8 cellular contexts compared by ENCODE assay signal in genomic region chr2:240561325-240561971, GRCh38. TPM values are rescaled to one million over a fixed set of nuclear protein-coding genes. Genes with fewer than 3 reads are reported as not detected.
DNase-seq lines count a peak whose midpoint lies in the region; ATAC-seq and TF ChIP-seq lines count a peak whose summit lies in the region.

No MANE protein-coding gene starts in this region.

- TF ChIP-seq CTCF in GM12864 (IDR thresholded peaks at IDR 0.05; ENCODE audit: low read depth, low read length, missing control alignments), result no peak
- no peak for TF ChIP-seq CTCF in SU-DHL-6 (IDR thresholded peaks at IDR 0.05; ENCODE audit: insufficient read depth, low read length, poor library complexity, severe bottlenecking)
- TF ChIP-seq CTCF in neural crest cell (conservative IDR thresholded peaks at IDR 0.05), result peak; percentile 17
- TF ChIP-seq CTCF in GM10248 (IDR thresholded peaks at IDR 0.05; ENCODE audit: control extremely low read depth, extremely low read depth, low read depth, missing control alignments), result no peak

- peak overlapping the region; percentile 95 for H3K4me3 Mint-ChIP-seq in neural crest cell

- TF ChIP-seq POLR2A in erythroblast (IDR thresholded peaks at IDR 0.05; ENCODE audit: low read length), result no peak

- H4K20me1 ChIP-seq in SU-DHL-6 (ENCODE audit: low read depth, low read length), result no peaks in the 10 kb centered on the region

- peak; percentile 2 for ATAC-seq in HG02852 (IDR thresholded peaks at IDR 0.05; ENCODE audit: unreplicated experiment)
- no peak for ATAC-seq in HG03342 (IDR thresholded peaks at IDR 0.05; ENCODE audit: unreplicated experiment)
- no peak for ATAC-seq in activated CD4-positive, CD25-positive, alpha-beta regulatory T cell treated with anti-CD3 and anti-CD28 coated beads, Interleukin-2, amount 50 U/mL, for 24 hours

- H3K9me2 ChIP-seq in SU-DHL-6 (replicated peaks; ENCODE audit: insufficient read depth, low read length), result no peaks in the 10 kb centered on the region

- H3K36me3 ChIP-seq in SU-DHL-6 (ENCODE audit: low read length), result 0 out of 2 replicates have a peak, but pooled peaks cover 3% of the 10 kb centered on the region

- no peak for DNase-seq in GM12864 (ENCODE audit: low read depth)
- peak; percentile 40 to 68 for DNase-seq in erythroblast (lab: John Stamatoyannopoulos, UW)
- DNase-seq in neural crest cell (ENCODE audit: low read depth, low spot score), result no peak
- DNase-seq in GM10248 (ENCODE audit: extremely low spot score), result no peak

- H3K4me1 Mint-ChIP-seq in neural crest cell, result peaks cover 41% of the 10 kb centered on the region

- H3K27ac ChIP-seq in SU-DHL-6 (ENCODE audit: low read depth, low read length), result peak overlapping the region; percentile 57

- POLR2A ChIA-PET in GM10248 (lab: Yijun Ruan, JAX), result interaction anchor here (0.7 to 1.7 kb wide), 4 partner anchors 24 to 60 kb away, joined by 3 to 28 read pairs (median 5); partner anchors contain the start of gene CAPN10

- peak overlapping the region; percentile 99 for H3K9ac ChIP-seq in SU-DHL-6 (ENCODE audit: low read length)

- peak overlapping the region; percentile 74 for H3K4me3 ChIP-seq in GM12864 (ENCODE audit: low read depth, low read length)
- H3K4me3 ChIP-seq in SU-DHL-6 (ENCODE audit: insufficient read depth, low read length, poor library complexity, severe bottlenecking), result peak overlapping the region; percentile 64

- H2AFZ ChIP-seq in SU-DHL-6 (ENCODE audit: low read depth, low read length, severe bottlenecking), result no peak overlapping the region

- peaks cover 43% of the 10 kb centered on the region for H3K79me2 ChIP-seq in SU-DHL-6 (ENCODE audit: insufficient read depth, low read length)

- CTCF ChIA-PET in GM10248 (lab: Yijun Ruan, JAX), result interaction anchor here (1.7 to 7.7 kb wide), 3 partner anchors 16 to 46 kb away, joined by 3 to 167 read pairs (median 86); partner anchors contain the start of gene CAPN10

- H3K36me3 Mint-ChIP-seq in neural crest cell (ENCODE audit: low read depth), result no peaks in the 10 kb centered on the region

- no peaks in the 10 kb centered on the region for H3K9me3 Mint-ChIP-seq in neural crest cell

- H3K9me3 ChIP-seq in SU-DHL-6 (ENCODE audit: insufficient read depth, low read length), result no peaks in the 10 kb centered on the region

- no peaks in the 10 kb centered on the region for H3K27me3 Mint-ChIP-seq in neural crest cell (ENCODE audit: low read depth)

- H3F3A ChIP-seq in SU-DHL-6 (ENCODE audit: insufficient read depth), result peaks cover 30% of the 10 kb centered on the region

- H3K4me2 ChIP-seq in SU-DHL-6 (ENCODE audit: low read depth, low read length, poor library complexity, severe bottlenecking), result peak overlapping the region; percentile 77

- no peaks in the 10 kb centered on the region for H3K27me3 ChIP-seq in SU-DHL-6 (ENCODE audit: low read length)

- H3K27ac Mint-ChIP-seq in neural crest cell (ENCODE audit: unreplicated experiment), result peak overlapping the region; percentile 66

RNA-seq across cellular contexts. Expression of gene DUSP28, which starts 1.3 kb away (rescaled TPM):
- total RNA-seq in neural crest cell, result 5.0 and 6.1 TPM in 2 replicates

RNA-seq across cellular contexts. Expression of gene ANKMY1, which starts 3.7 kb away (rescaled TPM):
- total RNA-seq in neural crest cell, result 13.0 and 15.9 TPM in 2 replicates

RNA-seq across cellular contexts. Expression of gene RNPEPL1, which starts 6.8 kb away (rescaled TPM):
- 36.1 and 37.1 TPM in 2 replicates for total RNA-seq in neural crest cell

RNA-seq across cellular contexts. Expression of gene CAPN10, which starts 25.1 kb away (rescaled TPM):
- 57.7 and 62.7 TPM in 2 replicates for total RNA-seq in neural crest cell

Comparison
In these comparisons a context has a peak if more than half of its experiments do, and no peak if none do; other contexts are left out.
1. DNase-seq: peak in erythroblast (2 of 2); none in GM12864 (single experiment), neural crest cell (single experiment) and GM10248 (single experiment).